23 cellular contexts compared by ENCODE assay signal in the genomic region with DNA sequence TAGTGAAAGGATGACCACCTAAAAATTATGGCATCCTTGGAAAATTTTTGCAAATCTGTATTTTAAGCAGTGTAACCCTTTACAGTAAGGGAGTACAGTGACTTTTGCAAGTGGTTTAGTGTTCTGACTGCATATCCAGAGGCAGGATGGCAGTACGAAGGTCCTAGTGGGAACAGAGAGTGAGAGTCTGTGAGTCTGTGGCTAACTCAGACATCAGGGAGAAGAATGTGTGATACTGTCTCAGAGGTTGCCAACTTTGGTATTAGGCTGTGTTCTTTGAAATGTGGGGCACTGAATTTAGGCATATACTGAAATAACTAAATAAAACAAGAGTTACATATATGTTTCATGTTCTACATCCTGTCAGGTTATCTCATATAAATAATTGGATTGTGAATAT. TPM values are rescaled to one million over a fixed set of nuclear protein-coding genes. Genes with fewer than 3 reads are reported as not detected.
A peak's percentile ranks its signal among the peaks of the same experiment; 100 is the strongest.
DNase-seq lines count a peak whose midpoint lies in the region; ATAC-seq and FAIRE-seq lines count a peak whose summit lies in the region.
"Had no signal": no experiment of that assay in that cellular context is flagged by ENCODE, and none has a peak within 500 bp of the region (broad histone marks: within the 10 kb centered on the region; RNA-seq: fewer than 3 reads in every experiment).

No MANE protein-coding gene starts in this region.

- ATAC-seq in GM19351 (IDR thresholded peaks at IDR 0.05; ENCODE audit: unreplicated experiment) (peak; percentile 27), GM21786 (IDR thresholded peaks at IDR 0.05; ENCODE audit: unreplicated experiment) (peak; percentile 43), HG03442 (IDR thresholded peaks at IDR 0.05; ENCODE audit: unreplicated experiment) (peak; percentile 23), GM19035 (IDR thresholded peaks at IDR 0.05; ENCODE audit: unreplicated experiment) (no peak)
- peak in 1 of 2 donors; percentile 45 for ATAC-seq in stimulated activated naive B cell treated with anti-CD40 and anti-IgM and Interleukin-4, amounts not matched to agents 10 μg/mL and 1 μg/mL and 100 μg/mL, for 72 hours (replicated peaks)
- ATAC-seq: left colon had no signal

- H3K27me3 Mint-ChIP-seq in stimulated activated naive B cell treated with anti-CD40 and anti-IgM and Interleukin-4, amounts not matched to agents 10 μg/mL and 1 μg/mL and 100 μg/mL, for 72 hours, result no peaks in the 10 kb centered on the region
- H3K27me3 Mint-ChIP-seq: activated naive CD4-positive, alpha-beta T cell treated with anti-CD3 and anti-CD28 coated beads, Interleukin-2, amount 50 U/mL, for 24 hours; IgD-negative memory B cell had no signal

- H3K4me1 Mint-ChIP-seq in stimulated activated naive B cell treated with anti-CD40 and anti-IgM and Interleukin-4, amounts not matched to agents 10 μg/mL and 1 μg/mL and 100 μg/mL, for 72 hours, result peaks cover 9% of the 10 kb centered on the region in 2 donors
- H3K4me1 Mint-ChIP-seq: activated naive CD4-positive, alpha-beta T cell treated with anti-CD3 and anti-CD28 coated beads, Interleukin-2, amount 50 U/mL, for 24 hours had no signal

- WGBS in small intestine, 3 donors, result 80 to 100% (median 94%) methylated on average over 1 of the region's 1 CpG

- no peak overlapping the region for H3K27ac ChIP-seq in small intestine (ENCODE audit: low read depth in 1 of 2, low read length in 1 of 2)
- H3K27ac ChIP-seq: BLaER1, colonic mucosa, SJCRH30, thoracic aorta had no signal

- H3K4me1 ChIP-seq in small intestine (ENCODE audit: control insufficient read depth in 2 of 2, insufficient read depth in 1 of 2, low read depth in 1 of 2, low read length in 1 of 2), result no peaks in the 10 kb centered on the region
- H3K4me1 ChIP-seq: BLaER1, colonic mucosa, SJCRH30 had no signal

- no peaks in the 10 kb centered on the region for H3K36me3 ChIP-seq in small intestine (ENCODE audit: control insufficient read depth in 2 of 2, insufficient read depth in 2 of 2, low read length in 2 of 2)
- H3K36me3 ChIP-seq: colonic mucosa, SJCRH30, thoracic aorta had no signal

- no peaks in the 10 kb centered on the region for H3K9me3 Mint-ChIP-seq in stimulated activated naive B cell treated with anti-CD40 and anti-IgM and Interleukin-4, amounts not matched to agents 10 μg/mL and 1 μg/mL and 100 μg/mL, for 72 hours
- H3K9me3 Mint-ChIP-seq: activated naive CD4-positive, alpha-beta T cell treated with anti-CD3 and anti-CD28 coated beads, Interleukin-2, amount 50 U/mL, for 24 hours; T-helper 2 cell treated with Interferon-gamma antibody and Interleukin-4, amounts not matched to agents 5 μg/mL and 100 μg/mL, for 36 hours had no signal

- peak overlapping the region; percentile 21 for H3K27ac Mint-ChIP-seq in stimulated activated naive B cell treated with anti-CD40 and anti-IgM and Interleukin-4, amounts not matched to agents 10 μg/mL and 1 μg/mL and 100 μg/mL, for 72 hours
- H3K27ac Mint-ChIP-seq: activated naive CD4-positive, alpha-beta T cell treated with anti-CD3 and anti-CD28 coated beads, Interleukin-2, amount 50 U/mL, for 24 hours; IgD-negative memory B cell; T-helper 2 cell treated with Interferon-gamma antibody and Interleukin-4, amounts not matched to agents 5 μg/mL and 100 μg/mL, for 36 hours had no signal

- no peak overlapping the region for H3K4me3 Mint-ChIP-seq in stimulated activated naive B cell treated with anti-CD40 and anti-IgM and Interleukin-4, amounts not matched to agents 10 μg/mL and 1 μg/mL and 100 μg/mL, for 72 hours
- H3K4me3 Mint-ChIP-seq: activated naive CD4-positive, alpha-beta T cell treated with anti-CD3 and anti-CD28 coated beads, Interleukin-2, amount 50 U/mL, for 24 hours; IgD-negative memory B cell; T-helper 2 cell treated with Interferon-gamma antibody and Interleukin-4, amounts not matched to agents 5 μg/mL and 100 μg/mL, for 36 hours had no signal

- H3K4me3 ChIP-seq in small intestine (ENCODE audit: low read depth in 1 of 2, low read length in 2 of 2), result no peak overlapping the region
- H3K4me3 ChIP-seq: BLaER1, colonic mucosa, SJCRH30, thoracic aorta had no signal

- no peak for FAIRE-seq in small intestine (lab: Jason Lieb, UNC)
- FAIRE-seq: frontal cortex had no signal

- no peaks in the 10 kb centered on the region for H3K9me3 ChIP-seq in small intestine (ENCODE audit: control insufficient read depth, low read depth)
- H3K9me3 ChIP-seq: BLaER1, colonic mucosa, SJCRH30, thoracic aorta had no signal

- no peak for DNase-seq in stimulated activated naive B cell treated with anti-CD40 and anti-IgM and Interleukin-4, amounts not matched to agents 10 μg/mL and 1 μg/mL and 100 μg/mL, for 72 hours
- DNase-seq in small intestine (no peak), GM19238 (ENCODE audit: insufficient read length, low spot score) (no peak)
- DNase-seq: activated CD4-positive, CD25-positive, alpha-beta regulatory T cell treated with anti-CD3 and anti-CD28 coated beads, Interleukin-2, amount 50 U/mL, for 72 hours; colonic mucosa; GF-D8; left colon; NCI-H1930; NCI-H510A treated with DMSO at 0.1 percent for 48 hours; OCI-M1; SJCRH30; stimulated activated CD4-positive, alpha-beta T cell treated with anti-CD3 and anti-CD28 coated beads, Interleukin-4, amount 100 ng/mL, for 1 hour; stimulated activated CD8-positive, alpha-beta memory T cell treated with anti-CD3 and anti-CD28 coated beads, Interleukin-4, amount 100 ng/mL, for 48 hours had no signal

- peaks cover 17 to 32% of the 10 kb centered on the region in 2 donors for H3K36me3 Mint-ChIP-seq in stimulated activated naive B cell treated with anti-CD40 and anti-IgM and Interleukin-4, amounts not matched to agents 10 μg/mL and 1 μg/mL and 100 μg/mL, for 72 hours

- H3K27me3 ChIP-seq in small intestine (ENCODE audit: control insufficient read depth in 2 of 2, insufficient read depth in 2 of 2, low read length in 2 of 2), result no peaks in the 10 kb centered on the region
- H3K27me3 ChIP-seq: BLaER1, colonic mucosa, SJCRH30 had no signal

RNA-seq across cellular contexts. Expression of a gene that starts 25.7 kb away (rescaled TPM):
- 10 to 100 TPM; 13.2 to 15.6 (median 13.9) TPM for polyA plus RNA-seq in small intestine
